13 cellular contexts compared by ENCODE assay signal in genomic region chr15:59315914-59316428, GRCh38. TPM values are rescaled to one million over a fixed set of nuclear protein-coding genes. Genes with fewer than 3 reads are reported as not detected.
DNase-seq lines count a peak whose midpoint lies in the region; ATAC-seq and TF ChIP-seq lines count a peak whose summit lies in the region.
"Had no signal": no experiment of that assay in that cellular context is flagged by ENCODE, and none has a peak within 500 bp of the region (broad histone marks: within the 10 kb centered on the region; RNA-seq: fewer than 3 reads in every experiment).

No MANE protein-coding gene starts in this region.

- H3K27ac ChIP-seq in epithelial cell of prostate (peak overlapping the region; percentile 70), mammary epithelial cell (ENCODE audit: insufficient read depth, low read depth, low read length) (no peak overlapping the region)
- H3K27ac ChIP-seq: hepatocyte had no signal

- H2AFZ ChIP-seq in mammary epithelial cell (ENCODE audit: low read depth, low read length) = no peak overlapping the region
- H2AFZ ChIP-seq: hepatocyte had no signal

- 34% methylated on average over 6 of the region's 6 CpGs for WGBS in mammary epithelial cell (ENCODE audit: low coverage, missing lambda C conversion rate)

- no peak for TF ChIP-seq CTCF in mammary epithelial cell (conservative IDR thresholded peaks at IDR 0.05 in 1 of 2, IDR thresholded peaks at IDR 0.05 in 1 of 2; ENCODE audit: extremely low read depth in 1 of 2, insufficient read depth in 1 of 2, low read depth in 1 of 2, low read length in 2 of 2)

- no peak overlapping the region for H3K4me3 ChIP-seq in mammary epithelial cell (replicated peaks in 1 of 3; ENCODE audit: insufficient read depth in 1 of 3, low read depth in 2 of 3, low read length in 3 of 3)
- H3K4me3 ChIP-seq: hepatocyte had no signal

- peaks cover 51 to 92% of the 10 kb centered on the region in 2 donors for H3K4me1 Mint-ChIP-seq in stimulated activated naive B cell treated with anti-CD40 and anti-IgM and Interleukin-4, amounts not matched to agents 10 μg/mL and 1 μg/mL and 100 μg/mL, for 72 hours
- peaks cover 6% of the 10 kb centered on the region for H3K4me1 Mint-ChIP-seq in activated T-helper 17 cell treated with anti-CD3 and anti-CD28 coated beads, Interleukin-2, amount 50 U/mL, for 72 hours

- H3K27me3 Mint-ChIP-seq in stimulated activated naive B cell treated with anti-CD40 and anti-IgM and Interleukin-4, amounts not matched to agents 10 μg/mL and 1 μg/mL and 100 μg/mL, for 72 hours = no peaks in the 10 kb centered on the region
- no peaks in the 10 kb centered on the region for H3K27me3 Mint-ChIP-seq in activated T-helper 17 cell treated with anti-CD3 and anti-CD28 coated beads, Interleukin-2, amount 50 U/mL, for 72 hours
- H3K27me3 Mint-ChIP-seq: naive thymus-derived CD8-positive, alpha-beta T cell had no signal

- no peaks in the 10 kb centered on the region for H3K36me3 ChIP-seq in mammary epithelial cell (ENCODE audit: insufficient read depth, low read length)

- intact Hi-C loops in mammary epithelial cell (cut with micrococcal nuclease) = no loop called here

- DNase-seq in NCI-H2227 (lab: John Stamatoyannopoulos, UW; ENCODE audit: unreplicated experiment) = peak; percentile 31
- DNase-seq in NCI-H2227 treated with DMSO at 0.1 percent for 48 hours (lab: John Stamatoyannopoulos, UW) = no peak
- peak; percentile 16 for DNase-seq in NCI-H510A (lab: John Stamatoyannopoulos, UW)
- DNase-seq in epithelial cell of prostate (ENCODE audit: low read depth, low spot score) = no peak
- DNase-seq in stimulated activated naive B cell treated with anti-CD40 and anti-IgM and Interleukin-4, amounts not matched to agents 10 μg/mL and 1 μg/mL and 100 μg/mL, for 72 hours = no peak
- DNase-seq in mammary epithelial cell = no peak
- DNase-seq: cortex of kidney; naive thymus-derived CD8-positive, alpha-beta T cell; NCI-H187 treated with DMSO at 0.1 percent for 48 hours; T-helper 17 cell had no signal

- peaks cover 28 to 47% of the 10 kb centered on the region in 2 donors for H3K36me3 Mint-ChIP-seq in stimulated activated naive B cell treated with anti-CD40 and anti-IgM and Interleukin-4, amounts not matched to agents 10 μg/mL and 1 μg/mL and 100 μg/mL, for 72 hours
- no peaks in the 10 kb centered on the region for H3K36me3 Mint-ChIP-seq in activated T-helper 17 cell treated with anti-CD3 and anti-CD28 coated beads, Interleukin-2, amount 50 U/mL, for 72 hours (ENCODE audit: low read depth)
- H3K36me3 Mint-ChIP-seq: naive thymus-derived CD8-positive, alpha-beta T cell had no signal

- H3K9me3 ChIP-seq in mammary epithelial cell (replicated peaks; ENCODE audit: insufficient read depth, low read length) = no peaks in the 10 kb centered on the region

- no peaks in the 10 kb centered on the region for H3K27me3 ChIP-seq in mammary epithelial cell (ENCODE audit: insufficient read depth, low read length)
- H3K27me3 ChIP-seq: hepatocyte had no signal

- in situ Hi-C loops in mammary epithelial cell (cut with MboI; ENCODE audit: low sequenced_read_pairs in 2 of 2) = no loop called here

- dilution Hi-C loops in mammary epithelial cell (cut with HindIII; ENCODE audit: low sequenced_read_pairs) = no loop called here

- H4K20me1 ChIP-seq in mammary epithelial cell (ENCODE audit: insufficient read depth, low read length) = no peaks in the 10 kb centered on the region

- H3K9ac ChIP-seq in mammary epithelial cell (ENCODE audit: insufficient read depth, low read length) = no peak overlapping the region

- no peak overlapping the region for H3K4me2 ChIP-seq in mammary epithelial cell (ENCODE audit: insufficient read depth, low read depth, low read length)
- H3K4me2 ChIP-seq: hepatocyte had no signal

- peaks cover 0 to 7% of the 10 kb centered on the region in 2 donors for H3K9me3 Mint-ChIP-seq in stimulated activated naive B cell treated with anti-CD40 and anti-IgM and Interleukin-4, amounts not matched to agents 10 μg/mL and 1 μg/mL and 100 μg/mL, for 72 hours
- H3K9me3 Mint-ChIP-seq in activated T-helper 17 cell treated with anti-CD3 and anti-CD28 coated beads, Interleukin-2, amount 50 U/mL, for 72 hours = no peaks in the 10 kb centered on the region

- H3K27ac Mint-ChIP-seq in stimulated activated naive B cell treated with anti-CD40 and anti-IgM and Interleukin-4, amounts not matched to agents 10 μg/mL and 1 μg/mL and 100 μg/mL, for 72 hours = peak overlapping the region; percentile 47
- no peak overlapping the region for H3K27ac Mint-ChIP-seq in activated T-helper 17 cell treated with anti-CD3 and anti-CD28 coated beads, Interleukin-2, amount 50 U/mL, for 72 hours
- H3K27ac Mint-ChIP-seq: naive thymus-derived CD8-positive, alpha-beta T cell; T-helper 17 cell had no signal

- no TSS peak for BruUV-seq in mammary epithelial cell (replicated peaks; lab: Mats Ljungman, UMichigan)

- CTCF ChIA-PET in mammary epithelial cell (lab: Charles Lee; ENCODE audit: low non-redundant PET) = no interaction called here

- peaks cover 24% of the 10 kb centered on the region for H3K4me1 ChIP-seq in mammary epithelial cell (ENCODE audit: insufficient read depth, low read length)

- ATAC-seq in stimulated activated naive B cell treated with anti-CD40 and anti-IgM and Interleukin-4, amounts not matched to agents 10 μg/mL and 1 μg/mL and 100 μg/mL, for 72 hours (replicated peaks) = no peak
- ATAC-seq in activated T-helper 17 cell treated with anti-CD3 and anti-CD28 coated beads, Interleukin-2, amount 50 U/mL, for 72 hours (replicated peaks) = no peak
- ATAC-seq in GM19452 (IDR thresholded peaks at IDR 0.05; ENCODE audit: unreplicated experiment) = no peak
- ATAC-seq: naive thymus-derived CD8-positive, alpha-beta T cell; T-helper 17 cell had no signal

- H3K4me3 Mint-ChIP-seq in stimulated activated naive B cell treated with anti-CD40 and anti-IgM and Interleukin-4, amounts not matched to agents 10 μg/mL and 1 μg/mL and 100 μg/mL, for 72 hours = no peak overlapping the region
- H3K4me3 Mint-ChIP-seq in activated T-helper 17 cell treated with anti-CD3 and anti-CD28 coated beads, Interleukin-2, amount 50 U/mL, for 72 hours = no peak overlapping the region
- H3K4me3 Mint-ChIP-seq: naive thymus-derived CD8-positive, alpha-beta T cell; T-helper 17 cell had no signal

- H3K79me2 ChIP-seq in mammary epithelial cell (ENCODE audit: insufficient read depth, low read length) = peaks cover 100% of the 10 kb centered on the region

RNA-seq across cellular contexts. Expression of gene MYO1E, which starts 56.7 kb away (rescaled TPM):
- total RNA-seq in mammary epithelial cell = 100 to 1,000 TPM; 205 to 298 TPM
- 47.9 TPM for polyA plus RNA-seq in mammary epithelial cell
- polyA minus RNA-seq in mammary epithelial cell = 196 TPM
- total RNA-seq in activated T-helper 17 cell treated with anti-CD3 and anti-CD28 coated beads, Interleukin-2, amount 50 U/mL, for 72 hours = 10 to 100 TPM; 29.3 to 30.1 TPM

Comparison
In these comparisons a context has a peak if more than half of its experiments do, and no peak if none do; other contexts are left out.
1. DNase-seq: peak in NCI-H2227 (single experiment) and NCI-H510A (single experiment); none in NCI-H2227 treated with DMSO at 0.1 percent for 48 hours (single experiment), epithelial cell of prostate (single experiment), stimulated activated naive B cell treated with anti-CD40 and anti-IgM and Interleukin-4, amounts not matched to agents 10 μg/mL and 1 μg/mL and 100 μg/mL, for 72 hours (single experiment) and mammary epithelial cell (single experiment).
2. RNA of gene MYO1E, which starts 56.7 kb away (total RNA-seq): 205 to 298 TPM in mammary epithelial cell; 29.3 to 30.1 TPM in activated T-helper 17 cell treated with anti-CD3 and anti-CD28 coated beads, Interleukin-2, amount 50 U/mL, for 72 hours; every median in the first group is over 4 times any median in the second.